ENCODE assay signal across 8 cellular contexts in the genomic region with DNA sequence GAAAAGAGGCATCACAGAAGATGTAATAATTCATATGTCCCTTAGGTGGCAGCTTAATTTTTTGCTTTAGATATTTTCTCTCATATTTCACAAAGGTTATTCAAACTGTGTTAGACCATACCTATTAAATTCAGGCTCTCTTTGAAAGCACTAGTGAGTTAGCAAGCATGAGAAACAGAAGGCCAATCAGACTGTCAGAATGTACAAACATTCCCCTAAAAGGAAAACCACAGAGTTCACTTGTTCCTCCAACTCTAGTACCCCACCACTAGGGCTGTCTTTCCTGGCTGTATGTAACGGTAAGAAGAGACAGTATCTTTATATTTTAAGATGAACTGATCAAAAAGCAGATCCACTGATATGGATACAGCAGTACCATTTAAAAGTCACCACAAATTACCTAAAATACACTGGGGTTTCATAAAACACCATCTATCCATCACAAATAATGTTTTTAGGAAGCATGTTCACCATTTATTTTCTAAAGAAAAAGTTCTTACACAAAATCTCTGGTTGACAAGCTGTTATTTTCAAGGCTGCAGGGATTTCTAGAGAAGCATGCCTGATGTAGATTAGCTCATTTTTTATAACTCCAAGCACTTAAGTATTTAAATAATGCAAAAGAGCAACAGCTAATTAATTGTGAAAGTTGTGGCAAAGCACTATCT. TPM values are rescaled to one million over a fixed set of nuclear protein-coding genes. Genes with fewer than 3 reads are reported as not detected.
A peak's percentile ranks its signal among the peaks of the same experiment; 100 is the strongest.
DNase-seq lines count a peak whose midpoint lies in the region; ATAC-seq and TF ChIP-seq lines count a peak whose summit lies in the region.

No MANE protein-coding gene starts in this region.

- peaks cover 22 to 68% (median 33%) of the 10 kb centered on the region in 4 donors for H3K4me1 Mint-ChIP-seq in CD4-positive, CD25-positive, alpha-beta regulatory T cell
- peaks cover 59% of the 10 kb centered on the region for H3K4me1 Mint-ChIP-seq in activated T-helper 1 cell treated with anti-CD3 and anti-CD28 coated beads, Interleukin-12 subunit alpha, Interleukin-12 subunit beta, Interleukin-2, Interleukin-4 antibody, amounts not matched to agents 30 ng/mL and 10 ng/mL and 1 ng/mL, durations not matched to agents 14 hours and 24 hours and 36 hours (ENCODE audit: low read depth)

- H3K27me3 Mint-ChIP-seq in CD4-positive, CD25-positive, alpha-beta regulatory T cell: peaks cover 5% of the 10 kb centered on the region
- peaks cover 3% of the 10 kb centered on the region for H3K27me3 Mint-ChIP-seq in activated T-helper 1 cell treated with anti-CD3 and anti-CD28 coated beads, Interleukin-12 subunit alpha, Interleukin-12 subunit beta, Interleukin-2, Interleukin-4 antibody, amounts not matched to agents 30 ng/mL and 10 ng/mL and 1 ng/mL, durations not matched to agents 14 hours and 24 hours and 36 hours (ENCODE audit: insufficient read depth)

- intact Hi-C loops in activated T-helper 1 cell treated with anti-CD3 and anti-CD28 coated beads, Interleukin-12 subunit alpha, Interleukin-12 subunit beta, Interleukin-2, Interleukin-4 antibody, amounts not matched to agents 30 ng/mL and 10 ng/mL and 1 ng/mL, durations not matched to agents 14 hours and 24 hours and 36 hours (cut with micrococcal nuclease): loop anchor here (1.0 to 10.0 kb wide), 9 partner anchors 44 to 1411 kb away; partner anchors contain the start of genes EDEM3, NCF2 and RNF2

- H3K27me3 ChIP-seq in CD4-positive, CD25-positive, alpha-beta regulatory T cell (ENCODE audit: control insufficient read depth, insufficient read depth, low read length): no peaks in the 10 kb centered on the region
- no peaks in the 10 kb centered on the region for H3K27me3 ChIP-seq in right atrium auricular region

- H3K4me3 Mint-ChIP-seq in CD4-positive, CD25-positive, alpha-beta regulatory T cell: peak overlapping the region; percentile 86 to 100 (median 96)
- peak overlapping the region; percentile 100 for H3K4me3 Mint-ChIP-seq in activated T-helper 1 cell treated with anti-CD3 and anti-CD28 coated beads, Interleukin-12 subunit alpha, Interleukin-12 subunit beta, Interleukin-2, Interleukin-4 antibody, amounts not matched to agents 30 ng/mL and 10 ng/mL and 1 ng/mL, durations not matched to agents 14 hours and 24 hours and 36 hours

- H3K4me3 ChIP-seq in CD4-positive, CD25-positive, alpha-beta regulatory T cell (ENCODE audit: low read depth, low read length): peak overlapping the region; percentile 91
- peak overlapping the region; percentile 78 to 91 for H3K4me3 ChIP-seq in right atrium auricular region

- peak; percentile 4 to 6 for ATAC-seq in CD4-positive, CD25-positive, alpha-beta regulatory T cell (ENCODE audit: low read depth in 2 of 2)
- ATAC-seq in GM18498 (IDR thresholded peaks at IDR 0.05; ENCODE audit: unreplicated experiment) (peak; percentile 42), HG02943 (IDR thresholded peaks at IDR 0.05; ENCODE audit: low read depth, unreplicated experiment) (peak; percentile 36), HG03521 (IDR thresholded peaks at IDR 0.05; ENCODE audit: unreplicated experiment) (no peak)

- H3K27ac Mint-ChIP-seq in CD4-positive, CD25-positive, alpha-beta regulatory T cell: peak overlapping the region; percentile 88 to 99 (median 93)
- H3K27ac Mint-ChIP-seq in activated T-helper 1 cell treated with anti-CD3 and anti-CD28 coated beads, Interleukin-12 subunit alpha, Interleukin-12 subunit beta, Interleukin-2, Interleukin-4 antibody, amounts not matched to agents 30 ng/mL and 10 ng/mL and 1 ng/mL, durations not matched to agents 14 hours and 24 hours and 36 hours: peak overlapping the region; percentile 91

- H3K9me3 Mint-ChIP-seq in CD4-positive, CD25-positive, alpha-beta regulatory T cell: peaks cover 0 to 1% (median 0%) of the 10 kb centered on the region in 7 donors
- H3K9me3 Mint-ChIP-seq in activated T-helper 1 cell treated with anti-CD3 and anti-CD28 coated beads, Interleukin-12 subunit alpha, Interleukin-12 subunit beta, Interleukin-2, Interleukin-4 antibody, amounts not matched to agents 30 ng/mL and 10 ng/mL and 1 ng/mL, durations not matched to agents 14 hours and 24 hours and 36 hours: no peaks in the 10 kb centered on the region

- H3K4me1 ChIP-seq in CD4-positive, CD25-positive, alpha-beta regulatory T cell (ENCODE audit: control insufficient read depth, insufficient read depth, low read length, poor library complexity, severe bottlenecking): peaks cover 59% of the 10 kb centered on the region
- peaks cover 0 to 47% of the 10 kb centered on the region in 2 donors for H3K4me1 ChIP-seq in right atrium auricular region

- peak; percentile 20 to 74 (median 45) for DNase-seq in CD4-positive, CD25-positive, alpha-beta regulatory T cell
- DNase-seq in NCI-H2196 treated with DMSO at 0.1 percent for 48 hours (lab: John Stamatoyannopoulos, UW; ENCODE audit: unreplicated experiment): peak; percentile 23
- DNase-seq in activated T-helper 1 cell treated with anti-CD3 and anti-CD28 coated beads, Interleukin-12 subunit alpha, Interleukin-12 subunit beta, Interleukin-2, Interleukin-4 antibody, amounts not matched to agents 30 ng/mL and 10 ng/mL and 1 ng/mL, durations not matched to agents 14 hours and 24 hours and 36 hours (ENCODE audit: low spot score): peak; percentile 12
- DNase-seq in right atrium auricular region (ENCODE audit: low spot score): no peak
- DNase-seq in retina: peak; percentile 49

- peaks cover 27% of the 10 kb centered on the region for H3K36me3 ChIP-seq in CD4-positive, CD25-positive, alpha-beta regulatory T cell (ENCODE audit: control insufficient read depth, insufficient read depth, low read length)
- H3K36me3 ChIP-seq in right atrium auricular region: peaks cover 21% of the 10 kb centered on the region

- no peaks in the 10 kb centered on the region for H3K9me3 ChIP-seq in CD4-positive, CD25-positive, alpha-beta regulatory T cell (ENCODE audit: control insufficient read depth in 2 of 2, low read length in 2 of 2)
- H3K9me3 ChIP-seq in right atrium auricular region: no peaks in the 10 kb centered on the region

- peaks cover 22% of the 10 kb centered on the region for H3K36me3 Mint-ChIP-seq in CD4-positive, CD25-positive, alpha-beta regulatory T cell
- peaks cover 23% of the 10 kb centered on the region for H3K36me3 Mint-ChIP-seq in activated T-helper 1 cell treated with anti-CD3 and anti-CD28 coated beads, Interleukin-12 subunit alpha, Interleukin-12 subunit beta, Interleukin-2, Interleukin-4 antibody, amounts not matched to agents 30 ng/mL and 10 ng/mL and 1 ng/mL, durations not matched to agents 14 hours and 24 hours and 36 hours (ENCODE audit: low read depth)

- peak; percentile 22 to 63 for TF ChIP-seq CTCF in right atrium auricular region (IDR thresholded peaks at IDR 0.05)

- H3K27ac ChIP-seq in CD4-positive, CD25-positive, alpha-beta regulatory T cell (ENCODE audit: insufficient read depth, low read length, poor library complexity, severe bottlenecking): peak overlapping the region; percentile 55
- peak overlapping the region; percentile 94 to 97 for H3K27ac ChIP-seq in right atrium auricular region

RNA-seq across cellular contexts. Expression of gene ARPC5, which starts 1.8 kb away (rescaled TPM):
- 76.3 TPM for total RNA-seq in CD4-positive, CD25-positive, alpha-beta regulatory T cell
- polyA plus RNA-seq in CD4-positive, CD25-positive, alpha-beta regulatory T cell: 100 to 1,000 TPM; 347 to 541 (median 415) TPM
- total RNA-seq in activated T-helper 1 cell treated with anti-CD3 and anti-CD28 coated beads, Interleukin-12 subunit alpha, Interleukin-12 subunit beta, Interleukin-2, Interleukin-4 antibody, amounts not matched to agents 30 ng/mL and 10 ng/mL and 1 ng/mL, durations not matched to agents 14 hours and 24 hours and 36 hours: 146 and 154 TPM in 2 replicates
- 10 to 100 TPM; 39.2 to 47.0 TPM for total RNA-seq in right atrium auricular region

RNA-seq across cellular contexts. Expression of gene APOBEC4, which starts 19.3 kb away (rescaled TPM):
- not detected for total RNA-seq in CD4-positive, CD25-positive, alpha-beta regulatory T cell
- polyA plus RNA-seq in CD4-positive, CD25-positive, alpha-beta regulatory T cell: not detected
- total RNA-seq in activated T-helper 1 cell treated with anti-CD3 and anti-CD28 coated beads, Interleukin-12 subunit alpha, Interleukin-12 subunit beta, Interleukin-2, Interleukin-4 antibody, amounts not matched to agents 30 ng/mL and 10 ng/mL and 1 ng/mL, durations not matched to agents 14 hours and 24 hours and 36 hours: not detected in 2 replicates
- total RNA-seq in right atrium auricular region: not detected

RNA-seq across cellular contexts. Expression of gene NCF2, which starts 43.6 kb away (rescaled TPM):
- total RNA-seq in CD4-positive, CD25-positive, alpha-beta regulatory T cell: 9.3 TPM
- 10 to 100 TPM in 1 of 4 donors, 1 to 10 TPM in 3; 2.8 to 20.0 (median 5.4) TPM for polyA plus RNA-seq in CD4-positive, CD25-positive, alpha-beta regulatory T cell
- total RNA-seq in activated T-helper 1 cell treated with anti-CD3 and anti-CD28 coated beads, Interleukin-12 subunit alpha, Interleukin-12 subunit beta, Interleukin-2, Interleukin-4 antibody, amounts not matched to agents 30 ng/mL and 10 ng/mL and 1 ng/mL, durations not matched to agents 14 hours and 24 hours and 36 hours: 4.8 and 5.9 TPM in 2 replicates
- 10 to 100 TPM in 1 of 2 donors, 1 to 10 TPM in 1; 3.2 to 10.7 TPM for total RNA-seq in right atrium auricular region
